Comparison of ENCODE assay signal across 8 cellular contexts in genomic region chr14:31950760-31951637, GRCh38.
A peak's percentile ranks its signal among the peaks of the same experiment; 100 is the strongest.
DNase-seq lines count a peak whose midpoint lies in the region; ATAC-seq and TF ChIP-seq lines count a peak whose summit lies in the region.

No MANE protein-coding gene starts in this region.

- no peaks in the 10 kb centered on the region for H3K4me1 ChIP-seq in MM.1S (ENCODE audit: low read length)

- intact Hi-C loops in left colon (cut with DNase I, micrococcal nuclease), result no loop called here
- intact Hi-C loops in activated T-helper 1 cell treated with anti-CD3 and anti-CD28 coated beads, Interleukin-12 subunit alpha, Interleukin-12 subunit beta, Interleukin-2, Interleukin-4 antibody, amounts not matched to agents 30 ng/mL and 10 ng/mL and 1 ng/mL, durations not matched to agents 14 hours and 24 hours and 36 hours (cut with micrococcal nuclease), result no loop called here

- H3K9ac ChIP-seq in MM.1S (ENCODE audit: low read length), result no peak overlapping the region

- peak overlapping the region; percentile 8 for H3K27ac ChIP-seq in adipose tissue (ENCODE audit: low read depth, low read length)
- H3K27ac ChIP-seq in MM.1S (ENCODE audit: low read length), result no peak overlapping the region

- no peak overlapping the region for H3K4me3 Mint-ChIP-seq in activated T-helper 1 cell treated with anti-CD3 and anti-CD28 coated beads, Interleukin-12 subunit alpha, Interleukin-12 subunit beta, Interleukin-2, Interleukin-4 antibody, amounts not matched to agents 30 ng/mL and 10 ng/mL and 1 ng/mL, durations not matched to agents 14 hours and 24 hours and 36 hours

- H2AFZ ChIP-seq in MM.1S (ENCODE audit: low read length), result no peak overlapping the region

- H3K27me3 ChIP-seq in MM.1S (replicated peaks; ENCODE audit: insufficient read depth, low read length), result no peaks in the 10 kb centered on the region

- no peak for TF ChIP-seq CTCF in MM.1S (IDR thresholded peaks at IDR 0.05; ENCODE audit: low read length)

- H3K4me3 ChIP-seq in MM.1S (ENCODE audit: low read length), result no peak overlapping the region

- ATAC-seq in left colon, result peak; percentile 87
- ATAC-seq in HG03025 (IDR thresholded peaks at IDR 0.05; ENCODE audit: low FRiP score, unreplicated experiment), result no peak

- no peak overlapping the region for H3K27ac Mint-ChIP-seq in activated T-helper 1 cell treated with anti-CD3 and anti-CD28 coated beads, Interleukin-12 subunit alpha, Interleukin-12 subunit beta, Interleukin-2, Interleukin-4 antibody, amounts not matched to agents 30 ng/mL and 10 ng/mL and 1 ng/mL, durations not matched to agents 14 hours and 24 hours and 36 hours

- H3K36me3 Mint-ChIP-seq in activated T-helper 1 cell treated with anti-CD3 and anti-CD28 coated beads, Interleukin-12 subunit alpha, Interleukin-12 subunit beta, Interleukin-2, Interleukin-4 antibody, amounts not matched to agents 30 ng/mL and 10 ng/mL and 1 ng/mL, durations not matched to agents 14 hours and 24 hours and 36 hours (ENCODE audit: low read depth), result no peaks in the 10 kb centered on the region

- H3K4me2 ChIP-seq in MM.1S (ENCODE audit: low read depth, low read length), result no peak overlapping the region

- no peaks in the 10 kb centered on the region for H3K79me2 ChIP-seq in MM.1S (ENCODE audit: low read length)

- WGBS in adipose tissue, 3 donors, result 18 to 38% (median 32%) methylated on average over 19 of the region's 19 CpGs

- no peaks in the 10 kb centered on the region for H3F3A ChIP-seq in MM.1S (ENCODE audit: insufficient read depth, low read length)

- H3K9me3 Mint-ChIP-seq in activated T-helper 1 cell treated with anti-CD3 and anti-CD28 coated beads, Interleukin-12 subunit alpha, Interleukin-12 subunit beta, Interleukin-2, Interleukin-4 antibody, amounts not matched to agents 30 ng/mL and 10 ng/mL and 1 ng/mL, durations not matched to agents 14 hours and 24 hours and 36 hours, result no peaks in the 10 kb centered on the region

- H3K9me2 ChIP-seq in MM.1S (replicated peaks; ENCODE audit: insufficient read depth, low read length), result no peaks in the 10 kb centered on the region

- peak; percentile 72 for DNase-seq in A172 (ENCODE audit: low spot score)
- DNase-seq in NCI-H1417 treated with DMSO at 0.1 percent for 48 hours (lab: John Stamatoyannopoulos, UW), result peak; percentile 57
- DNase-seq in left colon, result peak; percentile 72 to 84
- DNase-seq in NOMO-1 treated with DMSO at 0.1 percent for 48 hours (lab: John Stamatoyannopoulos, UW; ENCODE audit: unreplicated experiment), result no peak
- no peak for DNase-seq in activated T-helper 1 cell treated with anti-CD3 and anti-CD28 coated beads, Interleukin-12 subunit alpha, Interleukin-12 subunit beta, Interleukin-2, Interleukin-4 antibody, amounts not matched to agents 30 ng/mL and 10 ng/mL and 1 ng/mL, durations not matched to agents 14 hours and 24 hours and 36 hours (ENCODE audit: low spot score)
- DNase-seq in MM.1S, result no peak

- H3K4me1 Mint-ChIP-seq in activated T-helper 1 cell treated with anti-CD3 and anti-CD28 coated beads, Interleukin-12 subunit alpha, Interleukin-12 subunit beta, Interleukin-2, Interleukin-4 antibody, amounts not matched to agents 30 ng/mL and 10 ng/mL and 1 ng/mL, durations not matched to agents 14 hours and 24 hours and 36 hours (ENCODE audit: low read depth), result peaks cover 6% of the 10 kb centered on the region

- H3K27me3 Mint-ChIP-seq in activated T-helper 1 cell treated with anti-CD3 and anti-CD28 coated beads, Interleukin-12 subunit alpha, Interleukin-12 subunit beta, Interleukin-2, Interleukin-4 antibody, amounts not matched to agents 30 ng/mL and 10 ng/mL and 1 ng/mL, durations not matched to agents 14 hours and 24 hours and 36 hours (ENCODE audit: insufficient read depth), result peaks cover 7% of the 10 kb centered on the region

- H3K9me3 ChIP-seq in MM.1S (replicated peaks; ENCODE audit: insufficient read depth, low read length), result no peaks in the 10 kb centered on the region

- H4K20me1 ChIP-seq in MM.1S (ENCODE audit: insufficient read depth, low read length), result no peaks in the 10 kb centered on the region

- no peaks in the 10 kb centered on the region for H3K36me3 ChIP-seq in MM.1S (replicated peaks; ENCODE audit: insufficient read depth, low read length)

Comparison
In these comparisons a context has a peak if more than half of its experiments do, and no peak if none do; other contexts are left out.
1. DNase-seq: peak in A172 (single experiment), NCI-H1417 treated with DMSO at 0.1 percent for 48 hours (single experiment) and left colon (2 of 2); none in NOMO-1 treated with DMSO at 0.1 percent for 48 hours (single experiment), activated T-helper 1 cell treated with anti-CD3 and anti-CD28 coated beads, Interleukin-12 subunit alpha, Interleukin-12 subunit beta, Interleukin-2, Interleukin-4 antibody, amounts not matched to agents 30 ng/mL and 10 ng/mL and 1 ng/mL, durations not matched to agents 14 hours and 24 hours and 36 hours (single experiment) and MM.1S (single experiment).